In the genomic region with DNA sequence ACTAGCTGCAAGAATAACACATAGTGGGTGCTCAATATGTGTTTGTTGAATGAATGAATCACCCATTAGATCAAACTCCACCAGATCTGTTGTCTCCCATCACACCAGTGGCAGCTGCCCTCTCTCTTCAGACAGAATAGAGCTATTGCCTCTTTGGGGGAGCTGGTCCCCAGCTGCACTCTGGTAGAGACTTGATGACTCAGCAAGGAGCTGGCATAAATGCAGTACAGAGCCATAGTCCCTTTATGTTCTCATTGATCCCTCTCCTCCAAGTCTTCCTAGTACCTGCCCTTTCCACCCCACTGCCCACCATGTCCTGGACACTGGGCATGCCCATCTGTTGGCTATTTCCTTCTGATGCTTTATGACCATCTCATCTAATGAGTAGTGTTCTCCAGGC, we compare ENCODE assay signal across 24 cellular contexts.
"Had no signal": no experiment of that assay in that cellular context is flagged by ENCODE, and none has a peak within 500 bp of the region (broad histone marks: within the 10 kb centered on the region; RNA-seq: fewer than 3 reads in every experiment).

No MANE protein-coding gene starts in this region.

- H3K36me3 Mint-ChIP-seq: mesothelial cell of epicardium, naive B cell had no signal

- H3K27ac ChIP-seq: coronary artery, dorsolateral prefrontal cortex, esophagus squamous epithelium, gastroesophageal sphincter, heart right ventricle, left lung, lower lobe of right lung had no signal

- ATAC-seq: gastroesophageal sphincter, heart right ventricle, left cardiac atrium, left lung, left ventricle myocardium superior, lower lobe of right lung, mucosa of descending colon had no signal

- H3K4me1 Mint-ChIP-seq: mesothelial cell of epicardium, naive B cell had no signal

- H3K4me1 ChIP-seq: gastroesophageal sphincter, heart right ventricle, left lung, lower lobe of right lung had no signal

- H3K9me3 ChIP-seq: esophagus squamous epithelium, gastroesophageal sphincter, lower lobe of right lung, mucosa of descending colon had no signal

- FAIRE-seq: colon, endothelial cell of umbilical vein, frontal cortex, islet of Langerhans, keratinocyte had no signal

- H3K27me3 ChIP-seq: dorsolateral prefrontal cortex, esophagus squamous epithelium, gastroesophageal sphincter, heart right ventricle, left lung had no signal

- H3K27ac Mint-ChIP-seq: mesothelial cell of epicardium, naive B cell had no signal

- DNase-seq: dermis blood vessel endothelial cell; dorsolateral prefrontal cortex; effector CD4-positive, alpha-beta T cell; effector memory CD4-positive, alpha-beta T cell; esophagus squamous epithelium; foreskin fibroblast; head of caudate nucleus; heart right ventricle; hippocampal formation; left cardiac atrium; left lung; left ventricle myocardium superior; lower lobe of right lung; mesenchymal stem cell; mucosa of descending colon; naive B cell had no signal

- H3K4me3 Mint-ChIP-seq: mesothelial cell of epicardium, naive B cell had no signal

- H3K27me3 Mint-ChIP-seq: naive B cell had no signal

- H3K4me3 ChIP-seq: coronary artery, dorsolateral prefrontal cortex, esophagus squamous epithelium, gastroesophageal sphincter, heart right ventricle, left lung, lower lobe of right lung, mucosa of descending colon had no signal

- H3K36me3 ChIP-seq: esophagus squamous epithelium, heart right ventricle, left lung, lower lobe of right lung had no signal
